2 cellular contexts compared by ENCODE assay signal in genomic region chr17:46942441-46943217, GRCh38.
TF ChIP-seq lines count a peak whose summit lies in the region.

No MANE protein-coding gene starts in this region.

TF ChIP-seq in HEK293T, 16 proteins besides CTCF, POLR2A, EP300 and RAD21:
- no peak for TF ChIP-seq NFRKB (IDR thresholded peaks at IDR 0.05)
- TF ChIP-seq FOXK2 (IDR thresholded peaks at IDR 0.05) = no peak
- TF ChIP-seq L3MBTL2 (conservative IDR thresholded peaks at IDR 0.05) = no peak
- TF ChIP-seq SUZ12 (IDR thresholded peaks at IDR 0.05) = no peak
- no peak for TF ChIP-seq SP1 (IDR thresholded peaks at IDR 0.05)

TF ChIP-seq in endothelial cell of umbilical vein, 7 proteins besides CTCF, POLR2A, EP300 and RAD21:
- TF ChIP-seq FOS (IDR thresholded peaks at IDR 0.05; ENCODE audit: borderline replicate concordance, insufficient read depth, low read length) (no peak), GATA2 (IDR thresholded peaks at IDR 0.05; ENCODE audit: insufficient read depth, insufficient read length, low read depth, low read length) (no peak), JUN (IDR thresholded peaks at IDR 0.05; ENCODE audit: borderline replicate concordance, insufficient read depth, insufficient read length, low read depth) (no peak), EZH2 (IDR thresholded peaks at IDR 0.05; ENCODE audit: borderline replicate concordance, low read depth, low read length, severe bottlenecking) (no peak), POLR2AphosphoS5 (IDR thresholded peaks at IDR 0.05; ENCODE audit: insufficient read depth, low read depth, low read length) (peak; percentile 23), MYC (IDR thresholded peaks at IDR 0.05; ENCODE audit: low read depth, low read length) (no peak)
- TF ChIP-seq, protein P1, sequence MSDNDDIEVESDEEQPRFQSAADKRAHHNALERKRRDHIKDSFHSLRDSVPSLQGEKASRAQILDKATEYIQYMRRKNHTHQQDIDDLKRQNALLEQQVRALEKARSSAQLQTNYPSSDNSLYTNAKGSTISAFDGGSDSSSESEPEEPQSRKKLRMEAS (IDR thresholded peaks at IDR 0.05; ENCODE audit: insufficient read depth, insufficient read length) = no peak
